ENCODE assay signal across 21 cellular contexts in genomic region chr1:36586146-36586545, GRCh38.
"Had no signal": no experiment of that assay in that cellular context is flagged by ENCODE, and none has a peak within 500 bp of the region (broad histone marks: within the 10 kb centered on the region; RNA-seq: fewer than 3 reads in every experiment).

No MANE protein-coding gene starts in this region.

- H3K4me2 ChIP-seq: hepatocyte had no signal

- DNase-seq: activated CD4-positive, alpha-beta memory T cell treated with anti-CD3 and anti-CD28 coated beads, Interleukin-2, amount 10 ng/mL, durations not matched to agents 7 days and 5 days; activated CD4-positive, alpha-beta T cell treated with anti-CD3 and anti-CD28 coated beads for 4 hours; activated naive CD8-positive, alpha-beta T cell treated with anti-CD3 and anti-CD28 coated beads, Interleukin-2, amount 10 ng/mL, durations not matched to agents 7 days and 5 days; anterior cingulate cortex; cerebellar nuclear complex; kidney; left ventricle myocardium inferior; mesenchymal stem cell; natural killer cell; right cardiac atrium; stimulated activated CD4-positive, alpha-beta T cell treated with anti-CD3 and anti-CD28 coated beads, Interleukin-4, amount 100 ng/mL, for 24 hours; stimulated activated naive CD4-positive, alpha-beta T cell; substantia nigra; T-helper 17 cell; transverse colon had no signal

- H3K79me2 ChIP-seq: hepatocyte had no signal

- H3K9me3 Mint-ChIP-seq: activated CD4-positive, alpha-beta memory T cell treated with anti-CD3 and anti-CD28 coated beads, Interleukin-2, amount 10 ng/mL, durations not matched to agents 7 days and 5 days; activated naive CD8-positive, alpha-beta T cell treated with anti-CD3 and anti-CD28 coated beads, Interleukin-2, amount 10 ng/mL, durations not matched to agents 7 days and 5 days; dendritic cell treated with granulocyte-macrophage colony-stimulating factor and Interleukin-4, amounts not matched to agents 40 ng/mL and 50 ng/mL, for 4 days; natural killer cell had no signal

- ATAC-seq: gastroesophageal sphincter, natural killer cell, right cardiac atrium, T-helper 17 cell had no signal

- H3K27ac Mint-ChIP-seq: activated CD4-positive, alpha-beta memory T cell treated with anti-CD3 and anti-CD28 coated beads, Interleukin-2, amount 10 ng/mL, durations not matched to agents 7 days and 5 days; activated naive CD8-positive, alpha-beta T cell treated with anti-CD3 and anti-CD28 coated beads, Interleukin-2, amount 10 ng/mL, durations not matched to agents 7 days and 5 days; dendritic cell treated with granulocyte-macrophage colony-stimulating factor and Interleukin-4, amounts not matched to agents 40 ng/mL and 50 ng/mL, for 4 days; natural killer cell; T-helper 17 cell had no signal

- H3K4me1 ChIP-seq: gastroesophageal sphincter, left ventricle myocardium inferior, prostate gland, transverse colon, vagina had no signal

- H3K36me3 Mint-ChIP-seq: activated naive CD8-positive, alpha-beta T cell treated with anti-CD3 and anti-CD28 coated beads, Interleukin-2, amount 10 ng/mL, durations not matched to agents 7 days and 5 days; natural killer cell had no signal

- H3K27ac ChIP-seq: gastroesophageal sphincter, hepatocyte, left ventricle myocardium inferior, prostate gland, skin epidermis, transverse colon, vagina had no signal

- H3K9me3 ChIP-seq: gastroesophageal sphincter, left ventricle myocardium inferior, prostate gland, transverse colon, vagina had no signal

- H3K4me3 Mint-ChIP-seq: activated CD4-positive, alpha-beta memory T cell treated with anti-CD3 and anti-CD28 coated beads, Interleukin-2, amount 10 ng/mL, durations not matched to agents 7 days and 5 days; activated naive CD8-positive, alpha-beta T cell treated with anti-CD3 and anti-CD28 coated beads, Interleukin-2, amount 10 ng/mL, durations not matched to agents 7 days and 5 days; dendritic cell treated with granulocyte-macrophage colony-stimulating factor and Interleukin-4, amounts not matched to agents 40 ng/mL and 50 ng/mL, for 4 days; natural killer cell; T-helper 17 cell had no signal

- H3K36me3 ChIP-seq: gastroesophageal sphincter, left ventricle myocardium inferior, prostate gland, transverse colon, vagina had no signal

- H3K4me3 ChIP-seq: gastroesophageal sphincter, hepatocyte, left ventricle myocardium inferior, prostate gland, skin epidermis, transverse colon, vagina had no signal

- H2AFZ ChIP-seq: hepatocyte had no signal

- H3K27me3 ChIP-seq: vagina had no signal
